In genomic region chr10:42697926-42698325, GRCh38 we compare ENCODE assay signal across 35 cellular contexts.
"Had no signal": no experiment of that assay in that cellular context is flagged by ENCODE, and none has a peak within 500 bp of the region (broad histone marks: within the 10 kb centered on the region; RNA-seq: fewer than 3 reads in every experiment).

No MANE protein-coding gene starts in this region.

- H3K4me2 ChIP-seq: KMS-11, SK-N-SH had no signal

- H3K36me3 ChIP-seq: adrenal gland, breast epithelium, Peyer's patch, SJSA1, WERI-Rb-1 had no signal

- H3K27ac ChIP-seq: adrenal gland, body of pancreas, breast epithelium, KMS-11, Peyer's patch, SJSA1, WERI-Rb-1 had no signal

- FAIRE-seq: astrocyte, TTC549 had no signal

- H3K9me3 ChIP-seq: adrenal gland, body of pancreas, breast epithelium, Peyer's patch, SJSA1, SK-N-SH had no signal

- DNase-seq: activated CD4-positive, alpha-beta T cell treated with anti-CD3 and anti-CD28 coated beads for 1 hour; activated CD4-positive, alpha-beta T cell treated with anti-CD3 and anti-CD28 coated beads for 48 hours; activated CD4-positive, CD25-positive, alpha-beta regulatory T cell; activated CD8-positive, alpha-beta T cell treated with anti-CD3 and anti-CD28 coated beads for 36 hours; activated effector memory CD4-positive, alpha-beta T cell treated with anti-CD3 and anti-CD28 coated beads, Interleukin-2, amount 50 U/mL, for 16 hours; activated naive CD4-positive, alpha-beta T cell; activated T-cell treated with anti-CD3 and anti-CD28 coated beads, Interleukin-2, amount 50 U/mL, for 1 hour; activated T-cell treated with anti-CD3 and anti-CD28 coated beads, Interleukin-2, amount 50 U/mL, for 72 hours; adrenal gland; body of pancreas; cortex of kidney; MV-4-11; NCI-H1092; NCI-H1436 treated with DMSO at 0.1 percent for 48 hours; NCI-H1694 treated with DMSO at 0.1 percent for 48 hours; NCI-H2029; NCI-H345; NCI-H524 treated with DMSO at 0.1 percent for 48 hours; PC-3; Peyer's patch; RPMI8226; SHP77 treated with DMSO at 0.1 percent for 48 hours; SK-N-SH; SW 1271; T-helper 1 cell; T-helper 2 cell; T-helper 9 cell; WERI-Rb-1 had no signal

- H3K4me1 ChIP-seq: adrenal gland, body of pancreas, breast epithelium, Peyer's patch, SJSA1 had no signal

- H3K9ac ChIP-seq: KMS-11, SK-N-SH had no signal

- H3K27me3 ChIP-seq: adrenal gland, body of pancreas, breast epithelium, Peyer's patch, SJSA1 had no signal

- H3K4me3 ChIP-seq: adrenal gland, body of pancreas, breast epithelium, Peyer's patch, SJSA1 had no signal

- ATAC-seq: activated CD8-positive, alpha-beta T cell treated with anti-CD3 and anti-CD28 coated beads for 36 hours; activated naive CD4-positive, alpha-beta T cell treated with anti-CD3 and anti-CD28 coated beads, Interleukin-2, amount 50 U/mL, for 72 hours; activated T-cell treated with anti-CD3 and anti-CD28 coated beads, Interleukin-2, amount 50 U/mL, for 72 hours; activated T-helper 17 cell treated with anti-CD3 and anti-CD28 coated beads, Interleukin-2, amount 50 U/mL, for 72 hours; body of pancreas; PC-3 had no signal
